Comparison of ENCODE assay signal across 30 cellular contexts in genomic region chr3:66200147-66200546, GRCh38. TPM values are rescaled to one million over a fixed set of nuclear protein-coding genes. Genes with fewer than 3 reads are reported as not detected.
DNase-seq lines count a peak whose midpoint lies in the region; ATAC-seq and TF ChIP-seq lines count a peak whose summit lies in the region.
"Had no signal": no experiment of that assay in that cellular context is flagged by ENCODE, and none has a peak within 500 bp of the region (broad histone marks: within the 10 kb centered on the region; RNA-seq: fewer than 3 reads in every experiment).

No MANE protein-coding gene starts in this region.

- no peaks in the 10 kb centered on the region for H3K4me1 ChIP-seq in mammary epithelial cell (ENCODE audit: insufficient read depth, low read length)
- H3K4me1 ChIP-seq: A549, gastrocnemius medialis, HAP-1, vagina had no signal

- no peaks in the 10 kb centered on the region for H3K36me3 Mint-ChIP-seq in MCF 10A (ENCODE audit: insufficient read depth, unreplicated experiment)
- H3K36me3 Mint-ChIP-seq: CD8-positive, alpha-beta memory T cell; naive thymus-derived CD4-positive, alpha-beta T cell had no signal

- intact Hi-C loops in mammary epithelial cell (cut with micrococcal nuclease) (no loop called here), MCF 10A (cut with micrococcal nuclease) (no loop called here), left colon (cut with DNase I, micrococcal nuclease) (no loop called here)

- no peak overlapping the region for H3K27ac Mint-ChIP-seq in MCF 10A (ENCODE audit: low read depth, unreplicated experiment)
- H3K27ac Mint-ChIP-seq: activated naive CD8-positive, alpha-beta T cell treated with anti-CD3 and anti-CD28 coated beads, Interleukin-2, amount 50 U/mL, for 24 hours; B cell; CD8-positive, alpha-beta memory T cell had no signal

- WGBS in mammary epithelial cell (ENCODE audit: low coverage, missing lambda C conversion rate), result 0% methylated on average over 3 of the region's 3 CpGs

- no peaks in the 10 kb centered on the region for H3K9me3 ChIP-seq in mammary epithelial cell (replicated peaks; ENCODE audit: insufficient read depth, low read length)
- H3K9me3 ChIP-seq: A549, esophagus squamous epithelium, gastrocnemius medialis, HAP-1, left ventricle myocardium inferior, SK-N-SH, thoracic aorta, vagina had no signal

- in situ Hi-C loops in mammary epithelial cell (cut with MboI; ENCODE audit: low sequenced_read_pairs in 2 of 2), result no loop called here

- dilution Hi-C loops in mammary epithelial cell (cut with HindIII; ENCODE audit: low sequenced_read_pairs), result no loop called here

- CTCF ChIA-PET in mammary epithelial cell (lab: Charles Lee; ENCODE audit: low non-redundant PET), result no interaction called here
- CTCF ChIA-PET in MCF 10A (lab: Yijun Ruan, JAX), result interaction anchor here (0.6 to 1.1 kb wide), 3 partner anchors 11 to 208 kb away, joined by 3 to 6 read pairs (median 3); no protein-coding TSS in a partner anchor

- DNase-seq in mammary epithelial cell, result peak; percentile 24
- DNase-seq in MCF 10A (ENCODE audit: unreplicated experiment), result no peak
- DNase-seq in SHP77 (lab: John Stamatoyannopoulos, UW), result peak; percentile 31 to 40
- DNase-seq in left colon, result no peak
- no peak for DNase-seq in GM20000 (ENCODE audit: low spot score)
- no peak for DNase-seq in germinal center (ENCODE audit: low spot score)
- DNase-seq in T1000 (lab: John Stamatoyannopoulos, UW), result no peak
- DNase-seq in D341Med (ENCODE audit: low spot score), result no peak
- DNase-seq: activated CD4-positive, alpha-beta T cell treated with anti-CD3 and anti-CD28 coated beads for 48 hours; activated naive CD8-positive, alpha-beta T cell treated with anti-CD3 and anti-CD28 coated beads, Interleukin-2, amount 50 U/mL, for 24 hours; activated T-cell treated with anti-CD3 and anti-CD28 coated beads, Interleukin-2, amount 50 U/mL, for 4 hours; caudate nucleus; CD8-positive, alpha-beta memory T cell; esophagus squamous epithelium; gastrocnemius medialis; hypothalamus; left ventricle myocardium inferior; naive thymus-derived CD4-positive, alpha-beta T cell; NCI-H1417 treated with DMSO at 0.1 percent for 48 hours; NCI-H510A; nucleus accumbens; SK-N-SH; stimulated activated naive CD8-positive, alpha-beta T cell treated with anti-CD3 and anti-CD28 coated beads, Interleukin-15, Interleukin-2, amounts not matched to agents 100 U/mL and 50 U/mL, for 24 hours had no signal

- TF ChIP-seq CTCF in mammary epithelial cell (conservative IDR thresholded peaks at IDR 0.05 in 1 of 2, IDR thresholded peaks at IDR 0.05 in 1 of 2; ENCODE audit: extremely low read depth in 1 of 2, insufficient read depth in 1 of 2, low read depth in 1 of 2, low read length in 2 of 2) (no peak), MCF 10A (IDR thresholded peaks at IDR 0.05; ENCODE audit: unreplicated experiment) (no peak), GM20000 (IDR thresholded peaks at IDR 0.05; ENCODE audit: extremely low read depth, missing control alignments) (no peak)

- H3K27me3 Mint-ChIP-seq in MCF 10A (ENCODE audit: insufficient read depth, unreplicated experiment), result peaks cover 21% of the 10 kb centered on the region

- H2AFZ ChIP-seq in mammary epithelial cell (ENCODE audit: low read depth, low read length), result no peak overlapping the region

- BruUV-seq in mammary epithelial cell (replicated peaks; lab: Mats Ljungman, UMichigan) (no TSS peak), MCF 10A (replicated peaks; lab: Mats Ljungman, UMichigan) (no TSS peak)

- H4K20me1 ChIP-seq in mammary epithelial cell (ENCODE audit: insufficient read depth, low read length), result no peaks in the 10 kb centered on the region

- H3K9me3 Mint-ChIP-seq in MCF 10A (ENCODE audit: unreplicated experiment), result no peaks in the 10 kb centered on the region
- H3K9me3 Mint-ChIP-seq: activated naive CD8-positive, alpha-beta T cell treated with anti-CD3 and anti-CD28 coated beads, Interleukin-2, amount 50 U/mL, for 24 hours; activated T-cell treated with anti-CD3 and anti-CD28 coated beads, Interleukin-2, amount 50 U/mL, for 4 hours; CD8-positive, alpha-beta memory T cell had no signal

- no peaks in the 10 kb centered on the region for H3K79me2 ChIP-seq in mammary epithelial cell (ENCODE audit: insufficient read depth, low read length)

- H3K4me2 ChIP-seq in mammary epithelial cell (ENCODE audit: insufficient read depth, low read depth, low read length), result no peak overlapping the region
- H3K4me2 ChIP-seq: A549, KMS-11, SK-N-SH had no signal

- POLR2A ChIA-PET in MCF 10A (lab: Yijun Ruan, JAX), result no interaction called here

- no peak overlapping the region for H3K27ac ChIP-seq in mammary epithelial cell (ENCODE audit: insufficient read depth, low read depth, low read length)
- H3K27ac ChIP-seq: A549, esophagus squamous epithelium, gastrocnemius medialis, KMS-11, left ventricle myocardium inferior, thoracic aorta, vagina, VCaP had no signal

- H3K36me3 ChIP-seq in mammary epithelial cell (ENCODE audit: insufficient read depth, low read length), result no peaks in the 10 kb centered on the region
- H3K36me3 ChIP-seq: esophagus squamous epithelium, gastrocnemius medialis, HAP-1, left ventricle myocardium inferior, thoracic aorta, vagina had no signal

- no peaks in the 10 kb centered on the region for H3K27me3 ChIP-seq in mammary epithelial cell (ENCODE audit: insufficient read depth, low read length)
- H3K27me3 ChIP-seq: gastrocnemius medialis, vagina had no signal

- H3K4me1 Mint-ChIP-seq in MCF 10A (ENCODE audit: insufficient read depth, unreplicated experiment), result no peaks in the 10 kb centered on the region
- H3K4me1 Mint-ChIP-seq: activated naive CD8-positive, alpha-beta T cell treated with anti-CD3 and anti-CD28 coated beads, Interleukin-2, amount 50 U/mL, for 24 hours; B cell had no signal

- no peak overlapping the region for H3K4me3 Mint-ChIP-seq in MCF 10A (ENCODE audit: unreplicated experiment)
- H3K4me3 Mint-ChIP-seq: activated naive CD8-positive, alpha-beta T cell treated with anti-CD3 and anti-CD28 coated beads, Interleukin-2, amount 50 U/mL, for 24 hours; activated T-cell treated with anti-CD3 and anti-CD28 coated beads, Interleukin-2, amount 50 U/mL, for 4 hours; B cell; CD8-positive, alpha-beta memory T cell; naive thymus-derived CD4-positive, alpha-beta T cell had no signal

- ATAC-seq in left colon, result peak; percentile 75
- ATAC-seq: A549; activated naive CD8-positive, alpha-beta T cell treated with anti-CD3 and anti-CD28 coated beads, Interleukin-2, amount 50 U/mL, for 24 hours; activated T-cell treated with anti-CD3 and anti-CD28 coated beads, Interleukin-2, amount 50 U/mL, for 4 hours; gastrocnemius medialis; stimulated activated naive CD8-positive, alpha-beta T cell treated with anti-CD3 and anti-CD28 coated beads, Interleukin-15, Interleukin-2, amounts not matched to agents 100 U/mL and 50 U/mL, for 24 hours had no signal

- no peak overlapping the region for H3K9ac ChIP-seq in mammary epithelial cell (ENCODE audit: insufficient read depth, low read length)
- H3K9ac ChIP-seq: KMS-11, SK-N-SH had no signal

- no peak overlapping the region for H3K4me3 ChIP-seq in mammary epithelial cell (replicated peaks in 1 of 3; ENCODE audit: insufficient read depth in 1 of 3, low read depth in 2 of 3, low read length in 3 of 3)
- H3K4me3 ChIP-seq: A549, esophagus squamous epithelium, gastrocnemius medialis, HAP-1, left ventricle myocardium inferior, thoracic aorta, vagina had no signal

RNA-seq across cellular contexts. Expression of gene SLC25A26, which starts 20.7 kb away (rescaled TPM):
- total RNA-seq in mammary epithelial cell (10 to 100 TPM; 20.3 to 25.8 TPM), MCF 10A (2022) (23.3 and 24.8 TPM in 2 replicates), left colon (10 to 100 TPM; 17.2 to 18.9 TPM)
- polyA plus RNA-seq in mammary epithelial cell, result 29.2 TPM
- 5.9 TPM for polyA minus RNA-seq in mammary epithelial cell

Comparison
In these comparisons a context has a peak if more than half of its experiments do, and no peak if none do; other contexts are left out.
1. DNase-seq: peak in mammary epithelial cell (single experiment) and SHP77 (2 of 2); none in MCF 10A (single experiment), left colon (0 of 2), GM20000 (single experiment), germinal center (single experiment), T1000 (single experiment) and D341Med (single experiment).